In the genomic region with DNA sequence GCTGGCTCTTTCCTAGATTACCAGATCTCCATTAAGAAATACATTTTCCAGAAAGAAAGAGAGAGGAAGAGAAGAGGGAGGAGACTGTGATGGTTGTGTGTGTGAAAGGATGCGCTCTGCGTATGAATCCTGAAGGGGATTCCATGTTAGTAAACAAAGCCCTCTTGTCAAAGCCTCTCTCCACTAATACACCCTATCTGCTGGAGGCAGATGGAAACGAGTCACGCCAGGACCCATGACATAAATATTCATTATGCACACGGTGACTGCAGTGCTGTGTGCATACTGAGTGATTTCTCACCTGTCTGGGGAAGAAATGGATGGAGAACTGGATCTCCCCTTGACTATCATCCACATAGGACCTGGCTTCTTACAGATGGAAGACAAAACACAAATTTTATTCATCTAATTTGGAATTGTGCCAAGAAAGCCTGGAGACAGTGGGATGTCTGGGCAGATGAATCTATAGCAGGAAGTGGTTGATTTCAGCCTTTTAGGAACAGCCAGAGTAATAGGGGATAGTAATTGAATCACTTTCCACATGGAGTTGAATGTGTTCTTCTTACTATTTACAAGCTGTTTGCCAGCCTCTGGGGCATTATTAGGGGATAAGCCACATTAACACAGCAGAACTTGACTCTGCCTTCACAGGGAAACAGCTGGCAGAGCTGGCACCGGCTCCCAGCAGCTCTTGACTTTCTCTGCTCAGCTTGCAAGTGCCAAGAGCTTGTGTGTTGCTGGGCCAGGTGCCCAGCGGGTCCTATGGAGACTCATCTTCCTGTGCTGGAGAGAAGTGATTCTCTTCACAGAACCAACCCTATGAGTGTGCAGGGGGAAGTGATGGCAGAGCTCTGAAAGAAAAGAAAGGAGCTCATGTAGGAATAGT, we compare ENCODE assay signal across 11 cellular contexts. TPM values are rescaled to one million over a fixed set of nuclear protein-coding genes. Genes with fewer than 3 reads are reported as not detected.
DNase-seq lines count a peak whose midpoint lies in the region; ATAC-seq and TF ChIP-seq lines count a peak whose summit lies in the region.
"Had no signal": no experiment of that assay in that cellular context is flagged by ENCODE, and none has a peak within 500 bp of the region (broad histone marks: within the 10 kb centered on the region; RNA-seq: fewer than 3 reads in every experiment).

No MANE protein-coding gene starts in this region.

- 71% methylated on average over 7 of the region's 7 CpGs for WGBS in right cardiac atrium
- no CpG with 5 or more reads among the region's 7 CpGs for WGBS in mesendoderm (ENCODE audit: extremely low coverage, insufficient coverage, low lambda C conversion rate)

- no peak overlapping the region for H3K4me2 ChIP-seq in mesendoderm (ENCODE audit: low read length)

- H3K9me3 ChIP-seq in right cardiac atrium (ENCODE audit: control insufficient read depth, low read length) = no peaks in the 10 kb centered on the region
- H3K9me3 ChIP-seq: upper lobe of right lung had no signal

- H3K23ac ChIP-seq in mesendoderm (ENCODE audit: low read length) = no peak overlapping the region

- no peaks in the 10 kb centered on the region for H3K36me3 ChIP-seq in mesendoderm (ENCODE audit: control insufficient read depth, insufficient read depth, low read length)
- H3K36me3 ChIP-seq: upper lobe of right lung had no signal

- ATAC-seq in right cardiac atrium = peak; percentile 53 to 64
- no peak for ATAC-seq in HG03175 (IDR thresholded peaks at IDR 0.05; ENCODE audit: unreplicated experiment)
- no peak for ATAC-seq in HG03457 (IDR thresholded peaks at IDR 0.05; ENCODE audit: unreplicated experiment)
- ATAC-seq: upper lobe of right lung had no signal

- H3K27ac ChIP-seq in right cardiac atrium (ENCODE audit: low read length) (no peak overlapping the region), mesendoderm (ENCODE audit: low read depth, low read length) (no peak overlapping the region)
- H3K27ac ChIP-seq: HL-60, upper lobe of right lung had no signal

- no peak overlapping the region for H4K8ac ChIP-seq in mesendoderm (ENCODE audit: low read depth, low read length)

- H2BK5ac ChIP-seq in mesendoderm (ENCODE audit: low read length) = no peak overlapping the region

- no peaks in the 10 kb centered on the region for H3K79me2 ChIP-seq in mesendoderm (ENCODE audit: control insufficient read depth, insufficient read depth, low read length)

- no peaks in the 10 kb centered on the region for H3K79me1 ChIP-seq in mesendoderm (ENCODE audit: low read length)

- no peak overlapping the region for H4K5ac ChIP-seq in mesendoderm (ENCODE audit: low read length)

- H3K4me1 ChIP-seq in right cardiac atrium (ENCODE audit: control insufficient read depth, insufficient read depth, low read length) (no peaks in the 10 kb centered on the region), mesendoderm (ENCODE audit: control insufficient read depth, low read depth, low read length) (no peaks in the 10 kb centered on the region)
- H3K4me1 ChIP-seq: upper lobe of right lung had no signal

- H3K56ac ChIP-seq in mesendoderm (ENCODE audit: low read length) = no peak overlapping the region

- TF ChIP-seq CTCF in GM20000 (IDR thresholded peaks at IDR 0.05; ENCODE audit: extremely low read depth, missing control alignments) = no peak

- H2BK15ac ChIP-seq in mesendoderm (replicated peaks; ENCODE audit: low read depth) = no peak overlapping the region

- no peak overlapping the region for H3K4me3 ChIP-seq in right cardiac atrium (ENCODE audit: low read length)
- H3K4me3 ChIP-seq in mesendoderm (ENCODE audit: low read length) = no peak overlapping the region
- H3K4me3 ChIP-seq: upper lobe of right lung had no signal

- H3K4ac ChIP-seq in mesendoderm (ENCODE audit: low read depth, low read length) = no peak overlapping the region

- intact Hi-C loops in right cardiac atrium (cut with DNase I) = no loop called here

- no peak overlapping the region for H2AK5ac ChIP-seq in mesendoderm (ENCODE audit: low read length)

- no peak overlapping the region for H3K18ac ChIP-seq in mesendoderm (ENCODE audit: low read length)

- H3K27me3 ChIP-seq in right cardiac atrium (ENCODE audit: control insufficient read depth, insufficient read depth) (no peaks in the 10 kb centered on the region), mesendoderm (ENCODE audit: insufficient read depth, low read length, poor library complexity) (no peaks in the 10 kb centered on the region)
- H3K27me3 ChIP-seq: upper lobe of right lung had no signal

- no peak overlapping the region for H3K9ac ChIP-seq in mesendoderm (ENCODE audit: low read length)

- DNase-seq in DMS53 (lab: John Stamatoyannopoulos, UW) = peak; percentile 86
- DNase-seq in NCI-H146 treated with DMSO at 0.1 percent for 48 hours (lab: John Stamatoyannopoulos, UW; ENCODE audit: unreplicated experiment) = peak; percentile 11
- DNase-seq in SHP77 treated with DMSO at 0.1 percent for 48 hours (lab: John Stamatoyannopoulos, UW) = peak; percentile 58
- DNase-seq in right cardiac atrium = peak; percentile 42 to 74 (median 74)
- no peak for DNase-seq in GM20000 (ENCODE audit: low spot score)
- DNase-seq in mesendoderm = no peak
- DNase-seq: NCI-H82, upper lobe of right lung had no signal

- no peak overlapping the region for H2BK120ac ChIP-seq in mesendoderm (ENCODE audit: low read depth, low read length)

RNA-seq across cellular contexts. Expression of a gene that starts 9.0 kb away (rescaled TPM):
- not detected for total RNA-seq in right cardiac atrium
- polyA plus RNA-seq in right cardiac atrium = not detected
- not detected for polyA plus RNA-seq in mesendoderm (2013, experiment 1 of 2)
- not detected for polyA plus RNA-seq in mesendoderm (2013, experiment 2 of 2)
- total RNA-seq: upper lobe of right lung had no signal

Comparison
In these comparisons a context has a peak if more than half of its experiments do, and no peak if none do; other contexts are left out.
1. DNase-seq: peak in DMS53 (single experiment), NCI-H146 treated with DMSO at 0.1 percent for 48 hours (single experiment), SHP77 treated with DMSO at 0.1 percent for 48 hours (single experiment) and right cardiac atrium (3 of 3); none in GM20000 (single experiment) and mesendoderm (single experiment).
2. ATAC-seq: peak in right cardiac atrium (2 of 2); none in HG03175 (single experiment) and HG03457 (single experiment).